In the genomic region with DNA sequence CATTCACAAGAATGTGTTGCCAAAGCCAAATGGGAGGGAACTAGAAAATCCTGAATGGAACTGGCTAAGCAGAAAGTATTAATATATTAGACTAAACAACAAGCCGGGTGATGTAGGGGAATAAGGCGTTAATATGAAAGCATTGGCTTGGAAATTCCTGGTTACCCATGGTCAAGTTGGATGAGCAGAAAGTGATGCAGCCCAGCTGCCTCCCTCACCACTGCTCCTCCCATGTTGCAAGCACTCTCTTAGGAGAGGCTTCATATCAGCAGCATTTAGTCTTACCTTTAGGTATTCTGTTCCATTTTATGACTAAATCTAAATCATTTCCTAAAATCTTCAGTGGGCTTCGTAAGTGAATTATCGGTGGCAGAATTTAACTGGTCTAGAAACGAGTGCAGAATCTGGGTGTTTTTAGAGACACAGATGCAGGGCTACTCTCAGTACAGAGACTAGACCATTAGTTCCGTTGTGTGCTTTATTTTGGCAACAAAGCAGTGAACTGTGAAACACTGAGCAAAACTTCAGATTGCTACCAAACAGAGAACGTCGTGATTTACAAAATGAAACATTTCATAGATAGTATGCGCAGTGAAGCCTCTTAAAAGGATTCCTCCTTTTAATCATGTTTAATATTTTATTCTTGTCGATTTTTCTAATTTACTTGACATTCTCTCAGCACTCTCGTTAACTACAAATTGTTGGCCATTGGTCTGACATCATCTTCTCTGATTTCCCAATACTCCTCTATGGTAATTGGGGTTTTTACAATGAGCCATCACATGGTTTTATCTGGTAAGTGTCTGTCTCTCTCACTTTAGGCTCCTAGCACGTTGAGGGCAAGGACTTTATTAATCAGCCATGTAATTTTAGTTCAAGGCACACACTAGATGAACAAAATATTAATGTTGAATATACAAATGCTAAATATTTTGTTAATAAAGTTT, we compare ENCODE assay signal across 23 cellular contexts. TPM values are rescaled to one million over a fixed set of nuclear protein-coding genes. Genes with fewer than 3 reads are reported as not detected.
A peak's percentile ranks its signal among the peaks of the same experiment; 100 is the strongest.
DNase-seq lines count a peak whose midpoint lies in the region; ATAC-seq and TF ChIP-seq lines count a peak whose summit lies in the region.
"Had no signal": no experiment of that assay in that cellular context is flagged by ENCODE, and none has a peak within 500 bp of the region (broad histone marks: within the 10 kb centered on the region; RNA-seq: fewer than 3 reads in every experiment).

No MANE protein-coding gene starts in this region.

- H3K27me3 ChIP-seq in DOHH2 (ENCODE audit: control insufficient read depth, low read length), result no peaks in the 10 kb centered on the region
- no peaks in the 10 kb centered on the region for H3K27me3 ChIP-seq in lower lobe of right lung (ENCODE audit: low read depth)
- no peaks in the 10 kb centered on the region for H3K27me3 ChIP-seq in SK-N-SH (ENCODE audit: insufficient read depth)
- no peaks in the 10 kb centered on the region for H3K27me3 ChIP-seq in left ventricle myocardium inferior (ENCODE audit: low read depth)
- H3K27me3 ChIP-seq: MG63, suprapubic skin, vagina had no signal

- no peaks in the 10 kb centered on the region for H4K20me1 ChIP-seq in DOHH2 (ENCODE audit: control insufficient read depth, insufficient read depth, low read depth, low read length)
- H4K20me1 ChIP-seq in SK-N-SH (ENCODE audit: insufficient read depth), result no peaks in the 10 kb centered on the region

- H3K4me1 ChIP-seq in DOHH2 (ENCODE audit: control insufficient read depth, low read length) (peaks cover 52% of the 10 kb centered on the region), lower lobe of right lung (peaks cover 11% of the 10 kb centered on the region), SK-N-SH (ENCODE audit: control insufficient read depth in 1 of 2, insufficient read depth in 2 of 2, low read depth in 1 of 2, low read length in 1 of 2) (peaks cover 0 to 2% of the 10 kb centered on the region in 2 experiments; a peak in 1 of 4 replicates), left ventricle myocardium inferior (no peaks in the 10 kb centered on the region)
- H3K4me1 ChIP-seq: Caco-2, suprapubic skin, vagina had no signal

- CTCF ChIA-PET in SK-N-SH (lab: Yijun Ruan, JAX), result interaction anchor here (0.9 to 2.9 kb wide), 3 partner anchors 9 to 226 kb away, joined by 3 to 9 read pairs (median 5); no protein-coding TSS in a partner anchor

- H3F3A ChIP-seq in DOHH2 (ENCODE audit: control insufficient read depth, insufficient read depth) (no peaks in the 10 kb centered on the region), SK-N-SH (replicated peaks; ENCODE audit: insufficient read depth) (no peaks in the 10 kb centered on the region)

- POLR2A ChIA-PET in SK-N-SH (lab: Yijun Ruan, JAX), result no interaction called here

- H3K79me2 ChIP-seq in DOHH2 (ENCODE audit: control insufficient read depth, low read length) (no peaks in the 10 kb centered on the region), SK-N-SH (ENCODE audit: insufficient read depth) (no peaks in the 10 kb centered on the region)

- H3K9me2 ChIP-seq in DOHH2 (replicated peaks; ENCODE audit: control insufficient read depth, low read length) (no peaks in the 10 kb centered on the region), SK-N-SH (no peaks in the 10 kb centered on the region)

- H2AFZ ChIP-seq in SK-N-SH (ENCODE audit: low read depth), result no peak overlapping the region; the same call in 1 of the 2 replicates

- no peak for TF ChIP-seq EP300 in SK-N-SH (IDR thresholded peaks at IDR 0.05; ENCODE audit: borderline replicate concordance in 1 of 2, low read depth in 1 of 2, low read length in 1 of 2)

- DNase-seq in RPMI8226, result peak; percentile 40
- no peak for DNase-seq in lower lobe of right lung
- DNase-seq in SK-N-SH, result no peak
- no peak for DNase-seq in left ventricle myocardium inferior
- DNase-seq in activated CD4-positive, alpha-beta T cell treated with anti-CD3 and anti-CD28 coated beads, Interleukin-2, amount 50 U/mL, for 48 hours, result no peak
- DNase-seq: activated CD4-positive, alpha-beta memory T cell treated with anti-CD3 and anti-CD28 coated beads, Interleukin-2, amount 10 ng/mL, durations not matched to agents 7 days and 5 days; activated effector memory CD4-positive, alpha-beta T cell treated with Interleukin-2 at 50 U/mL for 16 hours; activated naive CD8-positive, alpha-beta T cell treated with anti-CD3 and anti-CD28 coated beads, Interleukin-2, amount 10 ng/mL, durations not matched to agents 7 days and 5 days; Caco-2; central memory CD4-positive, alpha-beta T cell; DMS79 treated with DMSO at 0.1 percent for 48 hours; MG63; NCI-H1694; NCI-H510A treated with DMSO at 0.1 percent for 48 hours had no signal

- no peak overlapping the region for H3K9ac ChIP-seq in SK-N-SH

- intact Hi-C loops in lower lobe of right lung (cut with DNase I), result no loop called here
- intact Hi-C loops in left ventricle myocardium inferior (cut with micrococcal nuclease), result no loop called here

- no peaks in the 10 kb centered on the region for H3K9me3 ChIP-seq in DOHH2 (ENCODE audit: control insufficient read depth, insufficient read depth, low read length)
- no peaks in the 10 kb centered on the region for H3K9me3 ChIP-seq in lower lobe of right lung
- H3K9me3 ChIP-seq in SK-N-SH, result no peaks in the 10 kb centered on the region
- peaks cover 3% of the 10 kb centered on the region for H3K9me3 ChIP-seq in left ventricle myocardium inferior (replicated peaks)
- H3K9me3 ChIP-seq: Caco-2, MG63, suprapubic skin, vagina had no signal

- 85% methylated on average over 12 of the region's 12 CpGs for WGBS in SK-N-SH (ENCODE audit: low lambda C conversion rate)

- no peak for TF ChIP-seq RAD21 in SK-N-SH (IDR thresholded peaks at IDR 0.05; ENCODE audit: low read length)

- H3K36me3 ChIP-seq in DOHH2 (ENCODE audit: control insufficient read depth, low read length), result no peaks in the 10 kb centered on the region
- no peaks in the 10 kb centered on the region for H3K36me3 ChIP-seq in lower lobe of right lung
- no peaks in the 10 kb centered on the region for H3K36me3 ChIP-seq in SK-N-SH (replicated peaks in 1 of 2; ENCODE audit: control insufficient read depth in 1 of 2, insufficient read depth in 2 of 2, low read length in 1 of 2)
- H3K36me3 ChIP-seq in left ventricle myocardium inferior, result no peaks in the 10 kb centered on the region
- H3K36me3 ChIP-seq: MG63, suprapubic skin, vagina had no signal

- ATAC-seq in HG02973 (IDR thresholded peaks at IDR 0.05; ENCODE audit: unreplicated experiment), result peak; percentile 82
- ATAC-seq in lower lobe of right lung, result peak; percentile 67 to 76
- ATAC-seq in esophagus mucosa, result no peak

- TF ChIP-seq CTCF in DOHH2 (IDR thresholded peaks at IDR 0.05; ENCODE audit: low read depth, low read length, poor library complexity, severe bottlenecking), result no peak
- no peak for TF ChIP-seq CTCF in lower lobe of right lung (IDR thresholded peaks at IDR 0.05)
- no peak for TF ChIP-seq CTCF in SK-N-SH (IDR thresholded peaks at IDR 0.05)
- no peak for TF ChIP-seq CTCF in left ventricle myocardium inferior (IDR thresholded peaks at IDR 0.05; ENCODE audit: borderline replicate concordance)

- H3K4me3 ChIP-seq in DOHH2 (ENCODE audit: low read length) (peak overlapping the region; percentile 34), lower lobe of right lung (no peak overlapping the region), SK-N-SH (ENCODE audit: low read depth in 2 of 2, low read length in 1 of 2) (no peak overlapping the region), left ventricle myocardium inferior (no peak overlapping the region)
- H3K4me3 ChIP-seq: MG63, SK-N-MC, suprapubic skin, vagina had no signal

- peak overlapping the region; percentile 42 for H3K4me2 ChIP-seq in DOHH2 (ENCODE audit: low read length)
- no peak overlapping the region for H3K4me2 ChIP-seq in SK-N-SH

- H3K27ac ChIP-seq in DOHH2 (ENCODE audit: low read depth, low read length) (no peak overlapping the region; the same call in 1 of the 2 replicates), lower lobe of right lung (peak overlapping the region; percentile 67), SK-N-SH (ENCODE audit: low read depth in 2 of 2, low read length in 1 of 2) (no peak overlapping the region), left ventricle myocardium inferior (replicated peaks) (no peak overlapping the region)
- H3K27ac ChIP-seq: SK-N-MC, suprapubic skin, vagina had no signal

TF ChIP-seq in SK-N-SH, 30 proteins besides CTCF, POLR2A, EP300 and RAD21 (continues in another document):
- TF ChIP-seq SMC3 (IDR thresholded peaks at IDR 0.05; ENCODE audit: low read depth, low read length), result no peak
- no peak for TF ChIP-seq GATA2 (CRISPR knock-in tag; IDR thresholded peaks at IDR 0.05)
- no peak for TF ChIP-seq CHD2 (IDR thresholded peaks at IDR 0.05; ENCODE audit: low read length, partially characterized antibody)
- TF ChIP-seq MXI1 (IDR thresholded peaks at IDR 0.05; ENCODE audit: low read depth, low read length), result no peak
- no peak for TF ChIP-seq GABPA (IDR thresholded peaks at IDR 0.05; ENCODE audit: low read depth)
- no peak for TF ChIP-seq FOSL2 (IDR thresholded peaks at IDR 0.05; ENCODE audit: borderline replicate concordance, low read depth)
- TF ChIP-seq, protein P1, sequence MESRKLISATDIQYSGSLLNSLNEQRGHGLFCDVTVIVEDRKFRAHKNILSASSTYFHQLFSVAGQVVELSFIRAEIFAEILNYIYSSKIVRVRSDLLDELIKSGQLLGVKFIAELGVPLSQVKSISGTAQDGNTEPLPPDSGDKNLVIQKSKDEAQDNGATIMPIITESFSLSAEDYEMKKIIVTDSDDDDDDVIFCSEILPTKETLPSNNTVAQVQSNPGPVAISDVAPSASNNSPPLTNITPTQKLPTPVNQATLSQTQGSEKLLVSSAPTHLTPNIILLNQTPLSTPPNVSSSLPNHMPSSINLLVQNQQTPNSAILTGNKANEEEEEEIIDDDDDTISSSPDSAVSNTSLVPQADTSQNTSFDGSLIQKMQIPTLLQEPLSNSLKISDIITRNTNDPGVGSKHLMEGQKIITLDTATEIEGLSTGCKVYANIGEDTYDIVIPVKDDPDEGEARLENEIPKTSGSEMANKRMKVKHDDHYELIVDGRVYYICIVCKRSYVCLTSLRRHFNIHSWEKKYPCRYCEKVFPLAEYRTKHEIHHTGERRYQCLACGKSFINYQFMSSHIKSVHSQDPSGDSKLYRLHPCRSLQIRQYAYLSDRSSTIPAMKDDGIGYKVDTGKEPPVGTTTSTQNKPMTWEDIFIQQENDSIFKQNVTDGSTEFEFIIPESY (IDR thresholded peaks at IDR 0.05; ENCODE audit: borderline replicate concordance, low read depth), result no peak
- no peak for TF ChIP-seq RXRA (IDR thresholded peaks at IDR 0.05; ENCODE audit: borderline replicate concordance, low read depth)
- no peak for TF ChIP-seq POLR2AphosphoS5 (IDR thresholded peaks at IDR 0.05; ENCODE audit: low read depth, low read length)
- TF ChIP-seq TEAD4 (IDR thresholded peaks at IDR 0.05; ENCODE audit: borderline replicate concordance, insufficient read depth), result no peak
- TF ChIP-seq RFX5 (IDR thresholded peaks at IDR 0.05; ENCODE audit: low read length), result no peak
- TF ChIP-seq FOXJ3 (CRISPR knock-in tag; IDR thresholded peaks at IDR 0.05), result no peak

RNA-seq across cellular contexts. Expression of a gene that starts 22.0 kb away (rescaled TPM):
- total RNA-seq in lower lobe of right lung, result 17.2 TPM
- 1.5 and 1.8 TPM in 2 replicates for polyA plus RNA-seq in SK-N-SH (2012; rRNA removed)
- polyA plus RNA-seq in SK-N-SH (2012; cell fraction: cytosol; rRNA removed), result 2.3 and 2.7 TPM in 2 replicates
- polyA plus RNA-seq in SK-N-SH (2012; cell fraction: nucleus; rRNA removed), result 0.94 and 2.1 TPM in 2 replicates
- 0.76 TPM for total RNA-seq in esophagus mucosa
- total RNA-seq in left ventricle myocardium inferior, result 2.3 TPM
- total RNA-seq: activated CD4-positive, alpha-beta memory T cell treated with anti-CD3 and anti-CD28 coated beads, Interleukin-2, amount 10 ng/mL, durations not matched to agents 7 days and 5 days; activated naive CD8-positive, alpha-beta T cell treated with anti-CD3 and anti-CD28 coated beads, Interleukin-2, amount 10 ng/mL, durations not matched to agents 7 days and 5 days; astrocyte; Caco-2; kidney epithelial cell; T-helper 2 cell treated with Interferon-gamma antibody and Interleukin-4, amounts not matched to agents 100 ng/mL and 5 ng/mL, for 36 hours had no signal
